Comparison of ENCODE assay signal across 17 cellular contexts in the genomic region with DNA sequence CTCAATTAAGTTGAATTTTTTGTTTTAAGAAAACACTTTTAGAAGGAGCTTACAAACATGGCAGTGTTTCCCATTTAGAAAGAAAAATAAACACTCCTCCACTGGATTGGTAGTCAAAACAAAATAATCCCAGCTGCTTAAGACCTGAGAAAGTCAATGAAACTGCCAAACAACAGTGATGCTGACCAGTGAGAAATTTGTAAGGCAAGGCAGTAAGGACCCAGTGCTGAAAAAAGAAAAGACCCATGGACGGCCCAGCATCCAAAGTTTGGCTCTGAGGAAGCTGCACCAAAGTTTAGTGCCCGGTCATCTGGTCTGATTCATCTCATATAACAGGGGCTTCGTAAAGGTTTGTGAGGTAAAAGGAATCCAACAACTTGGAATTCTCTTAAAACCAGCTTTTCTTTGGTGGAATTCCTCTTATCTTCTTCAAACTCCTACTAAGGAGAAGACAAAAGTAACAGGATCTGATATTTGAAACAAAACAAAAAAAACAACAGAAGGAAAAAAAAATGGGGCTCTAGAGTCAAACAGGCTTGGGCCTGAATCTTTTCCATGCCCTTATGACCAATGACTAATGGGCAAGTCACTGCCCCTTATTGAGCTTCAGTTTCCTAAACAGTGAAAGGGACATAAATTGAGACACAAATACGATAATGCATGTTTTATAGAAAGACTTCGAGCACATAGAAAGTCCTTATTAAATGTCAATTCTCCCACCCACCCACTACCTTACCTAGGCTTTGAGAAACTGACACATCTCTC.
DNase-seq lines count a peak whose midpoint lies in the region; TF ChIP-seq lines count a peak whose summit lies in the region.
"Had no signal": no experiment of that assay in that cellular context is flagged by ENCODE, and none has a peak within 500 bp of the region (broad histone marks: within the 10 kb centered on the region; RNA-seq: fewer than 3 reads in every experiment).

No MANE protein-coding gene starts in this region.

- 0 out of 2 replicates have a peak overlapping the region, but pooled peaks have one; percentile 26 for H2AFZ ChIP-seq in GM23248

- no peak overlapping the region for H3K4me3 ChIP-seq in GM23248
- no peak overlapping the region for H3K4me3 ChIP-seq in fibroblast of the aortic adventitia (ENCODE audit: low read depth, low read length)
- no peak overlapping the region for H3K4me3 ChIP-seq in skeletal muscle satellite cell (ENCODE audit: low read length)
- no peak overlapping the region for H3K4me3 ChIP-seq in coronary artery
- H3K4me3 ChIP-seq: Peyer's patch had no signal

- H3K27me3 Mint-ChIP-seq in endothelial cell (ENCODE audit: unreplicated experiment): no peaks in the 10 kb centered on the region

- in situ Hi-C loops in GM23248 (cut with MboI): no loop called here

- no peaks in the 10 kb centered on the region for H3K9me2 ChIP-seq in GM23248 (ENCODE audit: insufficient read depth)

- no peak overlapping the region for H3K4me3 Mint-ChIP-seq in endothelial cell (ENCODE audit: unreplicated experiment)
- H3K4me3 Mint-ChIP-seq: WTC11 had no signal

- H3K79me2 ChIP-seq in GM23248 (ENCODE audit: insufficient read depth): no peaks in the 10 kb centered on the region

- H3K4me2 ChIP-seq in GM23248 (ENCODE audit: unreplicated experiment) (no peak overlapping the region), skeletal muscle satellite cell (ENCODE audit: low read length) (peak overlapping the region; percentile 36)

- no peaks in the 10 kb centered on the region for H3F3A ChIP-seq in GM23248 (ENCODE audit: insufficient read depth)

- H3K9ac ChIP-seq in GM23248 (no peak overlapping the region), skeletal muscle satellite cell (ENCODE audit: low read depth, low read length) (peak overlapping the region; percentile 44)

- H3K9me3 ChIP-seq in GM23248 (ENCODE audit: low read depth) (no peaks in the 10 kb centered on the region), skeletal muscle satellite cell (replicated peaks; ENCODE audit: low read length) (no peaks in the 10 kb centered on the region)
- H3K9me3 ChIP-seq: BE2C, Peyer's patch had no signal

- DNase-seq in GM23248: peak; percentile 39
- DNase-seq in astrocyte of the hippocampus (ENCODE audit: low read depth, low spot score): peak; percentile 47
- peak; percentile 50 for DNase-seq in fibroblast of the aortic adventitia (ENCODE audit: low read depth)
- DNase-seq in coronary artery (ENCODE audit: low spot score): no peak
- no peak for DNase-seq in endothelial cell (ENCODE audit: low spot score)
- no peak for DNase-seq in UCSD-AML1 (lab: John Stamatoyannopoulos, UW; ENCODE audit: unreplicated experiment)
- DNase-seq in islet precursor cell: no peak
- DNase-seq: anterior cingulate cortex, BE2C, cortex of kidney, DMS 273 treated with DMSO at 0.1 percent for 48 hours, KG1, NCI-H2171, NCI-H774, Peyer's patch had no signal

- TF ChIP-seq CTCF in fibroblast of the aortic adventitia (IDR thresholded peaks at IDR 0.05; ENCODE audit: insufficient read depth, low read length): no peak
- no peak for TF ChIP-seq CTCF in coronary artery (IDR thresholded peaks at IDR 0.05)
- TF ChIP-seq CTCF in endothelial cell (IDR thresholded peaks at IDR 0.05; ENCODE audit: unreplicated experiment): no peak

- no peak overlapping the region for H3K27ac ChIP-seq in GM23248
- H3K27ac ChIP-seq in coronary artery: no peak overlapping the region
- H3K27ac ChIP-seq: Peyer's patch had no signal

- peaks cover 18% of the 10 kb centered on the region for H3K4me1 Mint-ChIP-seq in endothelial cell (ENCODE audit: unreplicated experiment)

- no peaks in the 10 kb centered on the region for H3K9me3 Mint-ChIP-seq in endothelial cell (ENCODE audit: unreplicated experiment)
- H3K9me3 Mint-ChIP-seq: WTC11 had no signal

- no peak overlapping the region for H3K27ac Mint-ChIP-seq in endothelial cell (ENCODE audit: unreplicated experiment)
- H3K27ac Mint-ChIP-seq: WTC11 had no signal

- H4K20me1 ChIP-seq in GM23248 (ENCODE audit: insufficient read depth): no peaks in the 10 kb centered on the region

- H3K36me3 ChIP-seq in GM23248 (ENCODE audit: low read depth): no peaks in the 10 kb centered on the region
- H3K36me3 ChIP-seq in skeletal muscle satellite cell (ENCODE audit: insufficient read depth, low read length): no peaks in the 10 kb centered on the region
- H3K36me3 ChIP-seq: Peyer's patch had no signal

- WGBS in GM23248 (ENCODE audit: low coverage in 1 of 2, low lambda C conversion rate in 2 of 2, missing lambda C conversion rate in 2 of 2), 2 experiments: 70 to 73% methylated on average over 5 of the region's 5 CpGs

- no peaks in the 10 kb centered on the region for H3K36me3 Mint-ChIP-seq in endothelial cell (ENCODE audit: low read depth, unreplicated experiment)
- H3K36me3 Mint-ChIP-seq: WTC11 had no signal

- H3K4me1 ChIP-seq in GM23248 (ENCODE audit: insufficient read depth) (0 out of 2 replicates have a peak, but pooled peaks cover 4% of the 10 kb centered on the region), skeletal muscle satellite cell (ENCODE audit: control insufficient read depth, insufficient read depth, low read length) (peaks cover 16% of the 10 kb centered on the region)
- H3K4me1 ChIP-seq: Peyer's patch had no signal

- H3K27me3 ChIP-seq in GM23248 (replicated peaks; ENCODE audit: insufficient read depth): no peaks in the 10 kb centered on the region; the same call in 1 of the 2 replicates
- no peaks in the 10 kb centered on the region for H3K27me3 ChIP-seq in skeletal muscle satellite cell (ENCODE audit: control insufficient read depth, insufficient read depth, low read length)
- H3K27me3 ChIP-seq: BE2C, Peyer's patch had no signal

Comparison
In these comparisons a context has a peak if more than half of its experiments do, and no peak if none do; other contexts are left out.
1. DNase-seq: peak in GM23248 (single experiment), astrocyte of the hippocampus (single experiment) and fibroblast of the aortic adventitia (single experiment); none in coronary artery (single experiment), endothelial cell (single experiment), UCSD-AML1 (single experiment) and islet precursor cell (single experiment).